9 cellular contexts compared by ENCODE assay signal in the genomic region with DNA sequence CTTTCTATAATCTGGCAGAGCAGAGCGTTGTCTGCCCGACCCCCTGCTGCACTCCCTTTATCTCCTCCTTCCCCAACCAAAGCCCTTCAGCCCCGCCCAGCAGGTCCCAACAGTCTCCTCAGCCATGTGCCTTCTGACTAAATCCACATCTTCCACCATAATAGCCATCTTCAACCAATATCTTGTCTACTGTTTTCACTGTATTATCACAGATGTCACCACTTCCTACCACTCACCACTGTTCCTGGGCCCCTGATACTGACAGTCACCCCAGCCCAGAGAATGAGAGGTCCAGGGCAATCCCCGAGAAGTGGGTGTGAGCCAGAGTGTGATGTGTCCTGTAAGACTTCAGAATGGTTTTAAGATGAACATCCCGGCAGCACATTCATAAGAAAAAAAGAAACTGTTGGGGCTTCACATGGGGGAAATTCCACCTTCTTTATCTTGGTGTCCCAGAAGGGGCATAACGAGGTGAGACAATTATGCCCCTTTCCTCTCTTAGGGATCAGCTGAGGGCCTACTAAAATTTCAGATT. TPM values are rescaled to one million over a fixed set of nuclear protein-coding genes. Genes with fewer than 3 reads are reported as not detected.
DNase-seq lines count a peak whose midpoint lies in the region; ATAC-seq lines count a peak whose summit lies in the region.
"Had no signal": no experiment of that assay in that cellular context is flagged by ENCODE, and none has a peak within 500 bp of the region (broad histone marks: within the 10 kb centered on the region; RNA-seq: fewer than 3 reads in every experiment).

No MANE protein-coding gene starts in this region.

- H3K9me3 Mint-ChIP-seq in CD4-positive, CD25-positive, alpha-beta regulatory T cell = no peaks in the 10 kb centered on the region

- peak; percentile 55 to 65 for ATAC-seq in CD4-positive, CD25-positive, alpha-beta regulatory T cell (ENCODE audit: low read depth in 2 of 2)
- ATAC-seq in GM21390 (IDR thresholded peaks at IDR 0.05; ENCODE audit: unreplicated experiment) (peak; percentile 58), HG03571 (IDR thresholded peaks at IDR 0.05; ENCODE audit: unreplicated experiment) (peak; percentile 59)

- H3K9me3 ChIP-seq in CD4-positive, CD25-positive, alpha-beta regulatory T cell (ENCODE audit: control insufficient read depth in 2 of 2, low read length in 2 of 2) = no peaks in the 10 kb centered on the region

- no peaks in the 10 kb centered on the region for H3K36me3 Mint-ChIP-seq in CD4-positive, CD25-positive, alpha-beta regulatory T cell

- no peaks in the 10 kb centered on the region for H3K36me3 ChIP-seq in CD4-positive, CD25-positive, alpha-beta regulatory T cell (ENCODE audit: control insufficient read depth, insufficient read depth, low read length)

- H3K27me3 ChIP-seq in CD4-positive, CD25-positive, alpha-beta regulatory T cell (ENCODE audit: control insufficient read depth, insufficient read depth, low read length) = no peaks in the 10 kb centered on the region

- H3K4me3 ChIP-seq in CD4-positive, CD25-positive, alpha-beta regulatory T cell (ENCODE audit: low read depth, low read length) = peak overlapping the region; percentile 4
- H3K4me3 ChIP-seq: SK-N-MC had no signal

- no peaks in the 10 kb centered on the region for H3K27me3 Mint-ChIP-seq in CD4-positive, CD25-positive, alpha-beta regulatory T cell

- peak in 1 of 3 donors; percentile 55 for DNase-seq in CD4-positive, CD25-positive, alpha-beta regulatory T cell
- peak; percentile 18 for DNase-seq in central memory CD4-positive, alpha-beta T cell
- DNase-seq in NCI-H526 treated with DMSO at 0.1 percent for 48 hours (lab: John Stamatoyannopoulos, UW) = no peak
- DNase-seq in cortex of kidney (lab: John Stamatoyannopoulos, UW) = no peak
- DNase-seq in hippocampal formation (lab: John Stamatoyannopoulos, UW) = no peak
- no peak for DNase-seq in NCI-H2227 treated with DMSO at 0.1 percent for 48 hours (lab: John Stamatoyannopoulos, UW)

- peaks cover 37% of the 10 kb centered on the region for H3K4me1 ChIP-seq in CD4-positive, CD25-positive, alpha-beta regulatory T cell (ENCODE audit: control insufficient read depth, insufficient read depth, low read length, poor library complexity, severe bottlenecking)

- H3K4me3 Mint-ChIP-seq in CD4-positive, CD25-positive, alpha-beta regulatory T cell = peak overlapping the region in 3 of 4 donors; percentile 19 to 38 (median 26)

- H3K27ac ChIP-seq in CD4-positive, CD25-positive, alpha-beta regulatory T cell (ENCODE audit: insufficient read depth, low read length, poor library complexity, severe bottlenecking) = no peak overlapping the region
- H3K27ac ChIP-seq: SK-N-MC had no signal

- H3K27ac Mint-ChIP-seq in CD4-positive, CD25-positive, alpha-beta regulatory T cell = peak overlapping the region; percentile 0 to 91 (median 52)

- H3K4me1 Mint-ChIP-seq in CD4-positive, CD25-positive, alpha-beta regulatory T cell = peaks cover 34 to 84% (median 64%) of the 10 kb centered on the region in 4 donors

RNA-seq across cellular contexts. Expression of gene CCDC6, which starts 25.3 kb away (rescaled TPM):
- 24.8 TPM for total RNA-seq in CD4-positive, CD25-positive, alpha-beta regulatory T cell
- polyA plus RNA-seq in CD4-positive, CD25-positive, alpha-beta regulatory T cell = 1 to 10 TPM; 4.4 to 5.1 (median 4.8) TPM
